Comparison of ENCODE assay signal across 10 cellular contexts in the genomic region with DNA sequence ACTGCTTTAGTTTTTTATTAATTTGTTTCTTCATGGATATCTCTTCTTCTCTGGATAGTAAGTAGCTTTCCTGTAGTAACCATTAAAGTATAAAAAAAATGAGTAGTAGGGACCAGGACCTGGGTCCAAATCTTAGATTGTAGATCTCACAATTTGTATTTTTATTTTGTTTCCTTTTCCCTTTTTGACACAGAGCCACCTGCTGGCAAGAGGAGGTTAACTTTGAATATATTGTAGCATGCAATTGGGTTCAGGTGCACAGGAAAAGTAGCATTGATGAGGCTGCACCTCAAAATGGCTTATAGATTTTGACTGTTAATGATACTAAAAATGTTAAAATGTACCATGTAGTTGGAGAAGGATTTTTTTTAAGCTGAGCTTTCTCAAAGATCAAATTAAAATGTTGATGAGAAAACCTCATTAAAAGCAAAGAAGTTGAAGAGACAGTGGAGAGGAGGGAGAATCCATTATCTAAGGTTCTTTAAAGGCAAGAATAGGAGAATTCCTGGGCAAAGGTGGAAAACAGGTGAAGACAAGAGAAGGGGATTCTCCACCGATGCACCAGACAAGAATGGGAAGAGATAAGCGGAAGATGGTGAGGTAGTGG. TPM values are rescaled to one million over a fixed set of nuclear protein-coding genes. Genes with fewer than 3 reads are reported as not detected.
DNase-seq lines count a peak whose midpoint lies in the region; ATAC-seq, FAIRE-seq and TF ChIP-seq lines count a peak whose summit lies in the region.
"Had no signal": no experiment of that assay in that cellular context is flagged by ENCODE, and none has a peak within 500 bp of the region (broad histone marks: within the 10 kb centered on the region; RNA-seq: fewer than 3 reads in every experiment).

No MANE protein-coding gene starts in this region.

- no peaks in the 10 kb centered on the region for H3K79me1 ChIP-seq in neuronal stem cell (ENCODE audit: low read depth, low read length)

- H2BK120ac ChIP-seq in neuronal stem cell (ENCODE audit: low read depth, low read length), result no peak overlapping the region

- no peak overlapping the region for H4K8ac ChIP-seq in neuronal stem cell (ENCODE audit: low read depth, low read length)

- H3K14ac ChIP-seq in neuronal stem cell (ENCODE audit: low read length), result no peak overlapping the region

- no peak overlapping the region for H3K9ac ChIP-seq in neuronal stem cell (ENCODE audit: low read depth, low read length, poor library complexity)

- H3K4me2 ChIP-seq in neuronal stem cell (ENCODE audit: insufficient read depth, low read length, poor library complexity, severe bottlenecking), result no peak overlapping the region

- no peaks in the 10 kb centered on the region for H3K9me3 Mint-ChIP-seq in stimulated activated memory B cell treated with anti-CD40 and anti-IgM and Interleukin-4, amounts not matched to agents 10 μg/mL and 1 μg/mL and 100 μg/mL, for 72 hours
- H3K9me3 Mint-ChIP-seq: stimulated activated naive CD8-positive, alpha-beta T cell treated with anti-CD3 and anti-CD28 coated beads, Interleukin-15, amount 100 ng/mL, for 72 hours had no signal

- no peak for TF ChIP-seq POLR2A in ovary (IDR thresholded peaks at IDR 0.05)

- no peak for TF ChIP-seq EP300 in ovary (IDR thresholded peaks at IDR 0.05)

- no peak overlapping the region for H3K4ac ChIP-seq in neuronal stem cell (ENCODE audit: low read length)

- TF ChIP-seq CTCF in WI38 (IDR thresholded peaks at IDR 0.05; ENCODE audit: low read depth, low read length), result peak; percentile 14; the same call in 1 of the 2 replicates
- no peak for TF ChIP-seq CTCF in ovary (IDR thresholded peaks at IDR 0.05)

- intact Hi-C loops in ovary (cut with DNase I), result no loop called here

- H3K27ac ChIP-seq in ovary (no peak overlapping the region), neuronal stem cell (replicated peaks; ENCODE audit: low read length) (no peak overlapping the region)
- H3K27ac ChIP-seq: SJCRH30 had no signal

- H3K36me3 Mint-ChIP-seq in stimulated activated memory B cell treated with anti-CD40 and anti-IgM and Interleukin-4, amounts not matched to agents 10 μg/mL and 1 μg/mL and 100 μg/mL, for 72 hours, result no peaks in the 10 kb centered on the region

- no peaks in the 10 kb centered on the region for H3K27me3 ChIP-seq in ovary
- peaks cover 0 to 12% (median 0%) of the 10 kb centered on the region in 3 experiments for H3K27me3 ChIP-seq in neuronal stem cell (ENCODE audit: control insufficient read depth in 3 of 3, insufficient read depth in 3 of 3, low read depth in 1 of 3, low read length in 3 of 3)
- H3K27me3 ChIP-seq: SJCRH30 had no signal

- 86 to 92% (median 91%) methylated on average over 2 of the region's 2 CpGs for WGBS in ovary, 3 donors
- WGBS in neuronal stem cell (ENCODE audit: extremely low coverage in 2 of 2, insufficient read length in 2 of 2, insufficient replicate concordance in 1 of 2), 2 donors, result 100% methylated on average over 1 of the region's 2 CpGs; no CpG with 5 or more reads in 1 of the 2 donors

- H3K4me3 ChIP-seq in WI38 (ENCODE audit: low read depth, low read length) (no peak overlapping the region), ovary (no peak overlapping the region), neuronal stem cell (ENCODE audit: low read length in 2 of 2) (no peak overlapping the region)
- H3K4me3 ChIP-seq: SJCRH30 had no signal

- no peaks in the 10 kb centered on the region for H3K4me1 ChIP-seq in ovary (ENCODE audit: insufficient read depth)
- H3K4me1 ChIP-seq in neuronal stem cell (ENCODE audit: control insufficient read depth in 2 of 2, insufficient read depth in 1 of 2, low read depth in 1 of 2, low read length in 2 of 2), result no peaks in the 10 kb centered on the region
- H3K4me1 ChIP-seq: SJCRH30 had no signal

- H2AK5ac ChIP-seq in neuronal stem cell (ENCODE audit: low read depth, low read length), result no peak overlapping the region

- no peaks in the 10 kb centered on the region for H3K4me1 Mint-ChIP-seq in stimulated activated memory B cell treated with anti-CD40 and anti-IgM and Interleukin-4, amounts not matched to agents 10 μg/mL and 1 μg/mL and 100 μg/mL, for 72 hours
- H3K4me1 Mint-ChIP-seq: stimulated activated naive CD8-positive, alpha-beta T cell treated with anti-CD3 and anti-CD28 coated beads, Interleukin-15, amount 100 ng/mL, for 72 hours had no signal

- no peak overlapping the region for H3K18ac ChIP-seq in neuronal stem cell (ENCODE audit: low read length)

- no peak overlapping the region for H2BK12ac ChIP-seq in neuronal stem cell (ENCODE audit: low read length)

- no peak overlapping the region for H2BK5ac ChIP-seq in neuronal stem cell (ENCODE audit: low read length)

- no peak overlapping the region for H3K4me3 Mint-ChIP-seq in stimulated activated memory B cell treated with anti-CD40 and anti-IgM and Interleukin-4, amounts not matched to agents 10 μg/mL and 1 μg/mL and 100 μg/mL, for 72 hours
- H3K4me3 Mint-ChIP-seq: stimulated activated naive CD8-positive, alpha-beta T cell treated with anti-CD3 and anti-CD28 coated beads, Interleukin-15, amount 100 ng/mL, for 72 hours had no signal

- no peak overlapping the region for H3K27ac Mint-ChIP-seq in stimulated activated memory B cell treated with anti-CD40 and anti-IgM and Interleukin-4, amounts not matched to agents 10 μg/mL and 1 μg/mL and 100 μg/mL, for 72 hours
- H3K27ac Mint-ChIP-seq: stimulated activated naive CD8-positive, alpha-beta T cell treated with anti-CD3 and anti-CD28 coated beads, Interleukin-15, amount 100 ng/mL, for 72 hours had no signal

- no peak overlapping the region for H4K91ac ChIP-seq in neuronal stem cell (ENCODE audit: low read depth, low read length, poor library complexity)

- DNase-seq in COR-L47 (lab: John Stamatoyannopoulos, UW), result peak; percentile 21
- DNase-seq in GM19239 (ENCODE audit: insufficient read length, low spot score), result peak; percentile 3
- DNase-seq in kidney tubule cell (ENCODE audit: low spot score), result peak; percentile 26
- no peak for DNase-seq in ovary
- DNase-seq in neuronal stem cell (ENCODE audit: low spot score), result no peak

- H3K23ac ChIP-seq in neuronal stem cell (ENCODE audit: low read depth, low read length, poor library complexity), result no peak overlapping the region

- H2BK15ac ChIP-seq in neuronal stem cell (ENCODE audit: low read length), result no peak overlapping the region

- ATAC-seq in stimulated activated memory B cell treated with anti-CD40 and anti-IgM and Interleukin-4, amounts not matched to agents 10 μg/mL and 1 μg/mL and 100 μg/mL, for 72 hours, result no peak
- no peak for ATAC-seq in GM19397 (IDR thresholded peaks at IDR 0.05; ENCODE audit: unreplicated experiment)
- ATAC-seq: stimulated activated naive CD8-positive, alpha-beta T cell treated with anti-CD3 and anti-CD28 coated beads, Interleukin-15, amount 100 ng/mL, for 72 hours had no signal

- FAIRE-seq in GM19239 (lab: Jason Lieb, UNC), result no peak

- H3K27me3 Mint-ChIP-seq in stimulated activated memory B cell treated with anti-CD40 and anti-IgM and Interleukin-4, amounts not matched to agents 10 μg/mL and 1 μg/mL and 100 μg/mL, for 72 hours, result no peaks in the 10 kb centered on the region

- no peaks in the 10 kb centered on the region for H3K9me3 ChIP-seq in ovary
- peaks cover 0 to 2% of the 10 kb centered on the region in 2 donors for H3K9me3 ChIP-seq in neuronal stem cell (replicated peaks in 1 of 2; ENCODE audit: control insufficient read depth in 2 of 2, insufficient read depth in 1 of 2, low read depth in 1 of 2, low read length in 2 of 2)
- H3K9me3 ChIP-seq: SJCRH30 had no signal

- H3K36me3 ChIP-seq in ovary (no peaks in the 10 kb centered on the region), neuronal stem cell (replicated peaks in 1 of 2; ENCODE audit: control insufficient read depth in 2 of 2, insufficient read depth in 2 of 2, low read length in 2 of 2) (no peaks in the 10 kb centered on the region)
- H3K36me3 ChIP-seq: SJCRH30 had no signal

- no peak overlapping the region for H2AFZ ChIP-seq in neuronal stem cell (ENCODE audit: low read length)

RNA-seq across cellular contexts. Expression of a gene that starts 48.3 kb away (rescaled TPM):
- total RNA-seq in ovary, result 1 to 10 TPM in 2 of 7 donors, under 1 TPM in 5; 0.24 to 1.5 (median 0.77) TPM
- 1 to 10 TPM in 1 of 2 donors, under 1 TPM in 1; 0.70 to 7.4 TPM for polyA plus RNA-seq in ovary
- polyA plus RNA-seq in neuronal stem cell (2013, experiment 1 of 2), result not detected
- not detected for polyA plus RNA-seq in neuronal stem cell (2013, experiment 2 of 2)
- total RNA-seq: SJCRH30 had no signal

Comparison
In these comparisons a context has a peak if more than half of its experiments do, and no peak if none do; other contexts are left out.
1. DNase-seq: peak in COR-L47 (single experiment), GM19239 (single experiment) and kidney tubule cell (single experiment); none in ovary (0 of 5) and neuronal stem cell (single experiment).